ENCODE assay signal across 1 cellular context in the genomic region with DNA sequence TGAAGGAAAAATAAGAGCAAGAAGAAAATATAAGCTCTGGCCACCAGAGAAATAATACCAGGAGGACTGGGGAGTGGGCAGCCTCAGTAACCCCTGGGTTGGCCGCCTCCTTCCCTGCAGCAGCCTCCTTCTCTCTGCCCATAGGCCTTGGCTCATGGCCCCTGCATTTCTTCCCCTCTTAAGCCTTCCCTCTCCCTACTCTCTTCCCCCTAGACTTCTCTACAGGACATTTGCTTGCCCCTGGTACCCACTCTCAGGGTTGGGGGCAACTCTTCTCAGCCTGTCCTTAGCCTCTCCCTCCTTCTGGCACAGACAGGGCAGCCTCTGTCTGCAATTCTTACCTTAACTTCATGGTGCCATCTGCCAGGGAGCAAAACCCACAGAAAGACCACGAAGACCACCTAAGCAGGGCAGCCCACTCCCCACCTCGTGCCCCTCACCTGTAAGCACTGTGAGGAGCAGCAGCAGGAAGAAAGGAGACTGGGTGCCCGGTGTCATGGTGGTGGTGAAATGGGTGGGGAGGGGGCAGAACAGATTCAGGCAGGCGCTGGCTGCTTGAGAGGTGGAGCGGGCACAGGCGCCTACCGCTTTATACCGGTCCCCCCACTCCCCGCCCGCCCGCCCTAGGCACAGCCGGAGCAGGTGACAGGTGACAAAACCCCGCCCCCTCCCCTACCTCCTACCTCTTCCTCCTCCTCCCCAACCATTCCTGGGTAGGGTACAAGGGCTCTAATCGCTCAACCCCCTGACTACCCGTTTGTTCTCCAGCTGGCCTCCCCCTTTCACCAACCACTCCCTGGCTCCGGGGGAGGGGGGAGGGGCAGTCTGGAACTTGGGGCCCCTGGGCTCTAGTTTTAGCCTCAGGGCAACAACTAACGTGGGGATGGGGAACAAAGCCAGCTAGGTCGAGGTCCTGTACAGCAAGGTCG.
TF ChIP-seq lines count a peak whose summit lies in the region.

No MANE protein-coding gene starts in this region.

TF ChIP-seq in K562, 482 proteins besides CTCF, POLR2A, EP300 and RAD21 (continued from another document):
- no peak for TF ChIP-seq BRD9 (IDR thresholded peaks at IDR 0.05; ENCODE audit: low read depth, partially characterized antibody)
- 0 out of 2 replicates have a peak, but pooled peaks have one; percentile 13 for TF ChIP-seq ZEB2 (IDR thresholded peaks at IDR 0.05)
- no peak for TF ChIP-seq CREB1 (IDR thresholded peaks at IDR 0.05)
- TF ChIP-seq CREB1 (CRISPR knock-in tag; IDR thresholded peaks at IDR 0.05), result 0 out of 2 replicates have a peak, but pooled peaks have one; percentile 4
- TF ChIP-seq ZNF696 (CRISPR knock-in tag; conservative IDR thresholded peaks at IDR 0.05), result no peak
